In the genomic region with DNA sequence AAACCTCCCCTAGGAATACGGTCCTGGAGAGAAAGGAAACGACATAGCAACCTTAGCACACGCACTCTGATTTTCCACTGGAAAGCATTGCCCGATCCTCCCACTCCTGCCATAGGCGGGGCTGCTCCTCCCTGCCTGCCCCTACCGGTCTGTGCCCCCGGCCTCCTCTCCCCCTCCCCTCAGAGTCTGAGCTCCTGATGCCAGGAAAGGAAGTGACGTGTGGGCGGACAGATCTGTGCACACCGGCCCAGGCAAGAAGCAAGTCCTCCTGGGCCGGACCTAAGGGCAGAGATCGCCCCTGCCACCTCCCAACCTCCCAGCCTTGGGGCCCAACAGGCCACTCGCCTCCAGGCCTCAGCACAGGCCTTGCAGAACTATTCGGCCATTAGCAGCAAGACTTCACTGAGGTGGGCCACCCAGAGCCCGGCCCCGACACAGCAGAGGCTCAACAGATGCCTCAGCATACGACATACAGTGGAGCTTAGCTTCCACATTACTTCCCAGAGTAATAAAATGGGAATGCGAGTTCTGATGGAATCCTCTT, we compare ENCODE assay signal across 1 cellular context.
TF ChIP-seq lines count a peak whose summit lies in the region.

No MANE protein-coding gene starts in this region.

TF ChIP-seq in HepG2, 621 proteins besides CTCF, POLR2A, EP300 and RAD21 (continued from another document and continues in another):
- TF ChIP-seq, protein P1, sequence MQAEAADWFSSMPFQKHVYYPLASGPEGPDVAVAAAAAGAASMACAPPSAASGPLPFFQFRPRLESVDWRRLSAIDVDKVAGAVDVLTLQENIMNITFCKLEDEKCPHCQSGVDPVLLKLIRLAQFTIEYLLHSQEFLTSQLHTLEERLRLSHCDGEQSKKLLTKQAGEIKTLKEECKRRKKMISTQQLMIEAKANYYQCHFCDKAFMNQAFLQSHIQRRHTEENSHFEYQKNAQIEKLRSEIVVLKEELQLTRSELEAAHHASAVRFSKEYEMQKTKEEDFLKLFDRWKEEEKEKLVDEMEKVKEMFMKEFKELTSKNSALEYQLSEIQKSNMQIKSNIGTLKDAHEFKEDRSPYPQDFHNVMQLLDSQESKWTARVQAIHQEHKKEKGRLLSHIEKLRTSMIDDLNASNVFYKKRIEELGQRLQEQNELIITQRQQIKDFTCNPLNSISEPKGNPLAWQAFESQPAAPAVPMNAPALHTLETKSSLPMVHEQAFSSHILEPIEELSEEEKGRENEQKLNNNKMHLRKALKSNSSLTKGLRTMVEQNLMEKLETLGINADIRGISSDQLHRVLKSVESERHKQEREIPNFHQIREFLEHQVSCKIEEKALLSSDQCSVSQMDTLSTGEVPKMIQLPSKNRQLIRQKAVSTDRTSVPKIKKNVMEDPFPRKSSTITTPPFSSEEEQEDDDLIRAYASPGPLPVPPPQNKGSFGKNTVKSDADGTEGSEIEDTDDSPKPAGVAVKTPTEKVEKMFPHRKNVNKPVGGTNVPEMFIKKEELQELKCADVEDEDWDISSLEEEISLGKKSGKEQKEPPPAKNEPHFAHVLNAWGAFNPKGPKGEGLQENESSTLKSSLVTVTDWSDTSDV (CRISPR knock-in tag; IDR thresholded peaks at IDR 0.05), result no peak
- TF ChIP-seq MEIS2 (CRISPR knock-in tag; IDR thresholded peaks at IDR 0.05), result 0 out of 2 replicates have a peak, but pooled peaks have one; percentile 50
- no peak for TF ChIP-seq SMAD1 (CRISPR knock-in tag; IDR thresholded peaks at IDR 0.05; ENCODE audit: borderline replicate concordance, low read depth)
- no peak for TF ChIP-seq STAT5B (CRISPR knock-in tag; IDR thresholded peaks at IDR 0.05)
- TF ChIP-seq ATRX (CRISPR knock-in tag; IDR thresholded peaks at IDR 0.05; ENCODE audit: borderline replicate concordance), result no peak
- no peak for TF ChIP-seq ZNF7 (CRISPR knock-in tag; IDR thresholded peaks at IDR 0.05)
- TF ChIP-seq PHF5A (CRISPR knock-in tag; IDR thresholded peaks at IDR 0.05; ENCODE audit: low read depth, unreplicated experiment), result peak; percentile 24
- no peak for TF ChIP-seq HNRNPK (IDR thresholded peaks at IDR 0.05; ENCODE audit: low read depth, low read length, poor library complexity, severe bottlenecking)
- no peak for TF ChIP-seq ZNF773 (CRISPR knock-in tag; IDR thresholded peaks at IDR 0.05; ENCODE audit: borderline replicate concordance)
- TF ChIP-seq TBL1XR1 (IDR thresholded peaks at IDR 0.05; ENCODE audit: borderline replicate concordance, low read length, partially characterized antibody), result no peak
- TF ChIP-seq RELA (CRISPR knock-in tag; IDR thresholded peaks at IDR 0.05), result 0 out of 2 replicates have a peak, but pooled peaks have one; percentile 49
- TF ChIP-seq PHB2 (IDR thresholded peaks at IDR 0.05; ENCODE audit: partially characterized antibody), result no peak
- 0 out of 2 replicates have a peak, but pooled peaks have one; percentile 69 for TF ChIP-seq MEF2D (CRISPR knock-in tag; IDR thresholded peaks at IDR 0.05)
- TF ChIP-seq JUN (CRISPR knock-in tag; IDR thresholded peaks at IDR 0.05), result no peak
- TF ChIP-seq ZNF652 (CRISPR knock-in tag; IDR thresholded peaks at IDR 0.05; ENCODE audit: borderline replicate concordance, low read depth), result no peak
- TF ChIP-seq EHMT2 (IDR thresholded peaks at IDR 0.05; ENCODE audit: borderline replicate concordance, low read depth, low read length), result no peak
- TF ChIP-seq, protein P2, sequence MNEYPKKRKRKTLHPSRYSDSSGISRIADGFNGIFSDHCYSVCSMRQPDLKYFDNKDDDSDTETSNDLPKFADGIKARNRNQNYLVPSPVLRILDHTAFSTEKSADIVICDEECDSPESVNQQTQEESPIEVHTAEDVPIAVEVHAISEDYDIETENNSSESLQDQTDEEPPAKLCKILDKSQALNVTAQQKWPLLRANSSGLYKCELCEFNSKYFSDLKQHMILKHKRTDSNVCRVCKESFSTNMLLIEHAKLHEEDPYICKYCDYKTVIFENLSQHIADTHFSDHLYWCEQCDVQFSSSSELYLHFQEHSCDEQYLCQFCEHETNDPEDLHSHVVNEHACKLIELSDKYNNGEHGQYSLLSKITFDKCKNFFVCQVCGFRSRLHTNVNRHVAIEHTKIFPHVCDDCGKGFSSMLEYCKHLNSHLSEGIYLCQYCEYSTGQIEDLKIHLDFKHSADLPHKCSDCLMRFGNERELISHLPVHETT (CRISPR knock-in tag; conservative IDR thresholded peaks at IDR 0.05), result no peak
- TF ChIP-seq, protein P3, sequence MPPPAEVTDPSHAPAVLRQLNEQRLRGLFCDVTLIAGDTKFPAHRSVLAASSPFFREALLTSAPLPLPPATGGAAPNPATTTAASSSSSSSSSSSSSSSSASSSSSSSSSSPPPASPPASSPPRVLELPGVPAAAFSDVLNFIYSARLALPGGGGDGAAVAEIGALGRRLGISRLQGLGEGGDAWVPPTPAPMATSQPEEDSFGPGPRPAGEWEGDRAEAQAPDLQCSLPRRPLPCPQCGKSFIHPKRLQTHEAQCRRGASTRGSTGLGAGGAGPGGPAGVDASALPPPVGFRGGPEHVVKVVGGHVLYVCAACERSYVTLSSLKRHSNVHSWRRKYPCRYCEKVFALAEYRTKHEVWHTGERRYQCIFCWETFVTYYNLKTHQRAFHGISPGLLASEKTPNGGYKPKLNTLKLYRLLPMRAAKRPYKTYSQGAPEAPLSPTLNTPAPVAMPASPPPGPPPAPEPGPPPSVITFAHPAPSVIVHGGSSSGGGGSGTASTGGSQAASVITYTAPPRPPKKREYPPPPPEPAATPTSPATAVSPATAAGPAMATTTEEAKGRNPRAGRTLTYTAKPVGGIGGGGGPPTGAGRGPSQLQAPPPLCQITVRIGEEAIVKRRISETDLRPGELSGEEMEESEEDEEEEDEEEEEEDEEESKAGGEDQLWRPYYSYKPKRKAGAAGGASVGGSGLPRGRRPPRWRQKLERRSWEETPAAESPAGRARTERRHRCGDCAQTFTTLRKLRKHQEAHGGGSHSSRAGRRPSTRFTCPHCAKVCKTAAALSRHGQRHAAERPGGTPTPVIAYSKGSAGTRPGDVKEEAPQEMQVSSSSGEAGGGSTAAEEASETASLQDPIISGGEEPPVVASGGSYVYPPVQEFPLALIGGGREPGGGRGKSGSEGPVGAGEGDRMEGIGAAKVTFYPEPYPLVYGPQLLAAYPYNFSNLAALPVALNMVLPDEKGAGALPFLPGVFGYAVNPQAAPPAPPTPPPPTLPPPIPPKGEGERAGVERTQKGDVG (CRISPR knock-in tag; IDR thresholded peaks at IDR 0.05; ENCODE audit: borderline replicate concordance), result no peak
- no peak for TF ChIP-seq LCORL (IDR thresholded peaks at IDR 0.05)
- TF ChIP-seq LCORL (CRISPR knock-in tag; IDR thresholded peaks at IDR 0.05), result 0 out of 2 replicates have a peak, but pooled peaks have one; percentile 41
- TF ChIP-seq ISL2 (CRISPR knock-in tag; IDR thresholded peaks at IDR 0.05), result no peak
- TF ChIP-seq, protein P4, sequence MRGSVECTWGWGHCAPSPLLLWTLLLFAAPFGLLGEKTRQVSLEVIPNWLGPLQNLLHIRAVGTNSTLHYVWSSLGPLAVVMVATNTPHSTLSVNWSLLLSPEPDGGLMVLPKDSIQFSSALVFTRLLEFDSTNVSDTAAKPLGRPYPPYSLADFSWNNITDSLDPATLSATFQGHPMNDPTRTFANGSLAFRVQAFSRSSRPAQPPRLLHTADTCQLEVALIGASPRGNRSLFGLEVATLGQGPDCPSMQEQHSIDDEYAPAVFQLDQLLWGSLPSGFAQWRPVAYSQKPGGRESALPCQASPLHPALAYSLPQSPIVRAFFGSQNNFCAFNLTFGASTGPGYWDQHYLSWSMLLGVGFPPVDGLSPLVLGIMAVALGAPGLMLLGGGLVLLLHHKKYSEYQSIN (CRISPR knock-in tag; IDR thresholded peaks at IDR 0.05; ENCODE audit: borderline replicate concordance), result no peak
- TF ChIP-seq PAF1 (CRISPR knock-in tag; IDR thresholded peaks at IDR 0.05), result no peak
- no peak for TF ChIP-seq ZNF230 (CRISPR knock-in tag; IDR thresholded peaks at IDR 0.05)
- TF ChIP-seq HNRNPLL (IDR thresholded peaks at IDR 0.05; ENCODE audit: low read depth, low read length, poor library complexity, severe bottlenecking), result no peak
- no peak for TF ChIP-seq AGO1 (IDR thresholded peaks at IDR 0.05; ENCODE audit: low read depth, low read length, poor library complexity, severe bottlenecking)
- no peak for TF ChIP-seq ZNF326 (CRISPR knock-in tag; IDR thresholded peaks at IDR 0.05; ENCODE audit: borderline replicate concordance)
- no peak for TF ChIP-seq ZNF674 (CRISPR knock-in tag; IDR thresholded peaks at IDR 0.05; ENCODE audit: low read depth)
- no peak for TF ChIP-seq ZNF879 (CRISPR knock-in tag; IDR thresholded peaks at IDR 0.05)
- TF ChIP-seq, protein P5, sequence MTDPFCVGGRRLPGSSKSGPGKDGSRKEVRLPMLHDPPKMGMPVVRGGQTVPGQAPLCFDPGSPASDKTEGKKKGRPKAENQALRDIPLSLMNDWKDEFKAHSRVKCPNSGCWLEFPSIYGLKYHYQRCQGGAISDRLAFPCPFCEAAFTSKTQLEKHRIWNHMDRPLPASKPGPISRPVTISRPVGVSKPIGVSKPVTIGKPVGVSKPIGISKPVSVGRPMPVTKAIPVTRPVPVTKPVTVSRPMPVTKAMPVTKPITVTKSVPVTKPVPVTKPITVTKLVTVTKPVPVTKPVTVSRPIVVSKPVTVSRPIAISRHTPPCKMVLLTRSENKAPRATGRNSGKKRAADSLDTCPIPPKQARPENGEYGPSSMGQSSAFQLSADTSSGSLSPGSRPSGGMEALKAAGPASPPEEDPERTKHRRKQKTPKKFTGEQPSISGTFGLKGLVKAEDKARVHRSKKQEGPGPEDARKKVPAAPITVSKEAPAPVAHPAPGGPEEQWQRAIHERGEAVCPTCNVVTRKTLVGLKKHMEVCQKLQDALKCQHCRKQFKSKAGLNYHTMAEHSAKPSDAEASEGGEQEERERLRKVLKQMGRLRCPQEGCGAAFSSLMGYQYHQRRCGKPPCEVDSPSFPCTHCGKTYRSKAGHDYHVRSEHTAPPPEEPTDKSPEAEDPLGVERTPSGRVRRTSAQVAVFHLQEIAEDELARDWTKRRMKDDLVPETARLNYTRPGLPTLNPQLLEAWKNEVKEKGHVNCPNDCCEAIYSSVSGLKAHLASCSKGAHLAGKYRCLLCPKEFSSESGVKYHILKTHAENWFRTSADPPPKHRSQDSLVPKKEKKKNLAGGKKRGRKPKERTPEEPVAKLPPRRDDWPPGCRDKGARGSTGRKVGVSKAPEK (CRISPR knock-in tag; IDR thresholded peaks at IDR 0.05; ENCODE audit: borderline replicate concordance), result no peak
- TF ChIP-seq CEBPG (CRISPR knock-in tag; IDR thresholded peaks at IDR 0.05), result 0 out of 2 replicates have a peak, but pooled peaks have one; percentile 11
- TF ChIP-seq MIER2 (CRISPR knock-in tag; IDR thresholded peaks at IDR 0.05), result no peak
- TF ChIP-seq GLI4 (CRISPR knock-in tag; IDR thresholded peaks at IDR 0.05; ENCODE audit: borderline replicate concordance), result no peak; the same call in 1 of the 2 replicates
- no peak for TF ChIP-seq SOX6 (IDR thresholded peaks at IDR 0.05)
- TF ChIP-seq SOX6 (CRISPR knock-in tag; IDR thresholded peaks at IDR 0.05), result peak; percentile 27; the same call in 1 of the 2 replicates
- no peak for TF ChIP-seq ADNP (CRISPR knock-in tag; IDR thresholded peaks at IDR 0.05)
- no peak for TF ChIP-seq ZBTB42 (CRISPR knock-in tag; IDR thresholded peaks at IDR 0.05)
- TF ChIP-seq, protein P6, sequence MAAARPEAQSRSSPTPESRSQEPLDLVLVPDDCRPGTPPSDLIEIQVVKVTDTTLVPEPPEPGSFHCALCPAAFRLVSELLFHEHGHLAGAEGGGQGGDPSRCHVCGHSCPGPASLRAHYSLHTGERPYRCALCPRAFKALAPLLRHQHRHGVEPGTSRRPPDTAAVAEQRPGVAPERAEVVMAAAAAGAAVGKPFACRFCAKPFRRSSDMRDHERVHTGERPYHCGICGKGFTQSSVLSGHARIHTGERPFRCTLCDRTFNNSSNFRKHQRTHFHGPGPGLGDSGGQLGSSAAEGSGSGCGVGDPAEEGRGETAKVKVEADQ (CRISPR knock-in tag; IDR thresholded peaks at IDR 0.05; ENCODE audit: borderline replicate concordance), result no peak
- peak; percentile 60 for TF ChIP-seq ZNF317 (CRISPR knock-in tag; IDR thresholded peaks at IDR 0.05)
- TF ChIP-seq ZNF644 (CRISPR knock-in tag; IDR thresholded peaks at IDR 0.05; ENCODE audit: low read depth), result no peak
- TF ChIP-seq GZF1 (CRISPR knock-in tag; IDR thresholded peaks at IDR 0.05), result peak; percentile 51; the same call in 1 of the 2 replicates
- peak; percentile 78; the same call in 1 of the 2 replicates for TF ChIP-seq ZFP90 (CRISPR knock-in tag; IDR thresholded peaks at IDR 0.05; ENCODE audit: borderline replicate concordance)
- TF ChIP-seq, protein P7, sequence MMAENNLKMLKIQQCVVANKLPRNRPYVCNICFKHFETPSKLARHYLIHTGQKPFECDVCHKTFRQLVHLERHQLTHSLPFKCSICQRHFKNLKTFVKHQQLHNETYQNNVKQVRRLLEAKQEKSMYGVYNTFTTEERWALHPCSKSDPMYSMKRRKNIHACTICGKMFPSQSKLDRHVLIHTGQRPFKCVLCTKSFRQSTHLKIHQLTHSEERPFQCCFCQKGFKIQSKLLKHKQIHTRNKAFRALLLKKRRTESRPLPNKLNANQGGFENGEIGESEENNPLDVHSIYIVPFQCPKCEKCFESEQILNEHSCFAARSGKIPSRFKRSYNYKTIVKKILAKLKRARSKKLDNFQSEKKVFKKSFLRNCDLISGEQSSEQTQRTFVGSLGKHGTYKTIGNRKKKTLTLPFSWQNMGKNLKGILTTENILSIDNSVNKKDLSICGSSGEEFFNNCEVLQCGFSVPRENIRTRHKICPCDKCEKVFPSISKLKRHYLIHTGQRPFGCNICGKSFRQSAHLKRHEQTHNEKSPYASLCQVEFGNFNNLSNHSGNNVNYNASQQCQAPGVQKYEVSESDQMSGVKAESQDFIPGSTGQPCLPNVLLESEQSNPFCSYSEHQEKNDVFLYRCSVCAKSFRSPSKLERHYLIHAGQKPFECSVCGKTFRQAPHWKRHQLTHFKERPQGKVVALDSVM (CRISPR knock-in tag; IDR thresholded peaks at IDR 0.05), result no peak
- TF ChIP-seq, protein P8, sequence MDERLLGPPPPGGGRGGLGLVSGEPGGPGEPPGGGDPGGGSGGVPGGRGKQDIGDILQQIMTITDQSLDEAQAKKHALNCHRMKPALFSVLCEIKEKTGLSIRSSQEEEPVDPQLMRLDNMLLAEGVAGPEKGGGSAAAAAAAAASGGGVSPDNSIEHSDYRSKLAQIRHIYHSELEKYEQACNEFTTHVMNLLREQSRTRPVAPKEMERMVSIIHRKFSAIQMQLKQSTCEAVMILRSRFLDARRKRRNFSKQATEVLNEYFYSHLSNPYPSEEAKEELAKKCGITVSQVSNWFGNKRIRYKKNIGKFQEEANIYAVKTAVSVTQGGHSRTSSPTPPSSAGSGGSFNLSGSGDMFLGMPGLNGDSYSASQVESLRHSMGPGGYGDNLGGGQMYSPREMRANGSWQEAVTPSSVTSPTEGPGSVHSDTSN (CRISPR knock-in tag; IDR thresholded peaks at IDR 0.05), result no peak
- TF ChIP-seq, protein P9, sequence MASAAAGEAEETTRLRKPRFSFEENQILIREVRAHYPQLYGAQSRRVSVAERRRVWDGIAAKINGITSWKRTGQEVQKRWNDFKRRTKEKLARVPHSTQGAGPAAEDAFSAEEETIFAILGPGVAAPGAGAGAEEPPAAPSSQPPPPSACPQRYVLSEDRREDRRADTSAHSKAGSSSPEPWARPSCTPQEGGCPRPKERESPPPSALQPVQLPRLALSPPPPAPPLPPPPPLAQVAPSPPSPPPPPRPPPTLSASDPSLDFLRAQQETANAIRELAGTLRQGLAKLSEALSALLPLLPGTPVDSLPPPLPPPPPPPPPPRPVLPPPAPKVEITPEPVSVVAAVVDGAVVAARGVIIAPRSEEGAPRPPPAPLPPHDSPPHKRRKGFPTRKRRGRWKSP (CRISPR knock-in tag; IDR thresholded peaks at IDR 0.05), result no peak
- TF ChIP-seq RFX3 (CRISPR knock-in tag; IDR thresholded peaks at IDR 0.05), result no peak
